Comparison of ENCODE assay signal across 27 cellular contexts in genomic region chrX:105744291-105744690, GRCh38.
"Had no signal": no experiment of that assay in that cellular context is flagged by ENCODE, and none has a peak within 500 bp of the region (broad histone marks: within the 10 kb centered on the region; RNA-seq: fewer than 3 reads in every experiment).

No MANE protein-coding gene starts in this region.

- DNase-seq: dermis blood vessel endothelial cell; effector memory CD8-positive, alpha-beta T cell; hypothalamus; immature natural killer cell; islet precursor cell; mesendoderm; midbrain; naive thymus-derived CD8-positive, alpha-beta T cell; nephron progenitor cell; nucleus accumbens; stimulated activated CD4-positive, alpha-beta T cell treated with anti-CD3 and anti-CD28 coated beads, Interleukin-12 subunit alpha, Interleukin-12 subunit beta, amount 100 ng/mL, for 4 hours; stimulated activated CD4-positive, alpha-beta T cell treated with anti-CD3 and anti-CD28 coated beads, Interleukin-1b, Interleukin-23, amount 100 ng/mL, for 48 hours; stimulated activated CD4-positive, alpha-beta T cell treated with anti-CD3 and anti-CD28 coated beads, Interleukin-4, amount 100 ng/mL, for 1 hour; stimulated activated CD8-positive, alpha-beta memory T cell treated with anti-CD3 and anti-CD28 coated beads, Interleukin-4, amount 100 ng/mL, for 48 hours; stimulated activated naive CD4-positive, alpha-beta T cell; stimulated activated naive CD8-positive, alpha-beta T cell treated with anti-CD3 and anti-CD28 coated beads, Interleukin-15, amount 100 ng/mL, for 72 hours; transverse colon had no signal

- H3K27me3 ChIP-seq: right atrium auricular region, suprapubic skin, transverse colon, vagina had no signal

- H3K4me2 ChIP-seq: smooth muscle cell had no signal

- H3K36me3 ChIP-seq: prostate gland, right atrium auricular region, suprapubic skin, transverse colon, vagina had no signal

- H3K4me1 ChIP-seq: prostate gland, right atrium auricular region, suprapubic skin, transverse colon, vagina had no signal

- H3K4me3 ChIP-seq: coronary artery, prostate gland, right atrium auricular region, smooth muscle cell, suprapubic skin, transverse colon, vagina had no signal

- H3K9me3 ChIP-seq: prostate gland, right atrium auricular region, suprapubic skin, transverse colon, vagina had no signal

- ATAC-seq: effector memory CD8-positive, alpha-beta T cell; esophagus mucosa; left lobe of liver; naive thymus-derived CD8-positive, alpha-beta T cell; sciatic nerve; stimulated activated naive CD8-positive, alpha-beta T cell treated with anti-CD3 and anti-CD28 coated beads, Interleukin-15, amount 100 ng/mL, for 72 hours had no signal

- H3K27ac ChIP-seq: coronary artery, prostate gland, right atrium auricular region, suprapubic skin, transverse colon, vagina had no signal

- FAIRE-seq: endometrium had no signal
